ENCODE assay signal across 15 cellular contexts in genomic region chr2:108315408-108316193, GRCh38. TPM values are rescaled to one million over a fixed set of nuclear protein-coding genes. Genes with fewer than 3 reads are reported as not detected.
DNase-seq lines count a peak whose midpoint lies in the region; ATAC-seq and TF ChIP-seq lines count a peak whose summit lies in the region.
"Had no signal": no experiment of that assay in that cellular context is flagged by ENCODE, and none has a peak within 500 bp of the region (broad histone marks: within the 10 kb centered on the region; RNA-seq: fewer than 3 reads in every experiment).

No MANE protein-coding gene starts in this region.

- no peak for TF ChIP-seq POLR2A in stomach (IDR thresholded peaks at IDR 0.05)

- H3K27me3 Mint-ChIP-seq in WTC11 (ENCODE audit: low read depth): 0 out of 2 replicates have a peak, but pooled peaks cover 2% of the 10 kb centered on the region

- CTCF ChIA-PET in WTC11 (lab: Charles Lee): interaction anchor here (1.4 kb wide), 1 partner anchor 321 kb away, joined by 4 read pairs; no protein-coding TSS in a partner anchor

- WGBS in stomach, 5 donors: 42 to 61% (median 51%) methylated on average over 4 of the region's 4 CpGs

- ATAC-seq in WTC11 (no peak), left colon (peak; percentile 62), GM21381 (IDR thresholded peaks at IDR 0.05; ENCODE audit: unreplicated experiment) (no peak), HG02970 (IDR thresholded peaks at IDR 0.05; ENCODE audit: low FRiP score, unreplicated experiment) (no peak), HG03460 (IDR thresholded peaks at IDR 0.05; ENCODE audit: unreplicated experiment) (no peak)

- no peak overlapping the region for H3K4me3 ChIP-seq in stomach
- H3K4me3 ChIP-seq: thoracic aorta had no signal

- H3K4me1 ChIP-seq in stomach: peaks cover 0 to 6% (median 0%) of the 10 kb centered on the region in 4 donors

- H3K4me3 Mint-ChIP-seq in WTC11: no peak overlapping the region

- TF ChIP-seq EP300 in stomach (IDR thresholded peaks at IDR 0.05): no peak

- no peaks in the 10 kb centered on the region for H3K9me3 ChIP-seq in stomach
- H3K9me3 ChIP-seq: thoracic aorta had no signal

- peaks cover 23% of the 10 kb centered on the region for H3K9me3 Mint-ChIP-seq in WTC11

- intact Hi-C loops in left colon (cut with DNase I, micrococcal nuclease) (no loop called here), stomach (cut with DNase I; ENCODE audit: low total_unique reads) (no loop called here)

- no peaks in the 10 kb centered on the region for H3K36me3 ChIP-seq in stomach
- H3K36me3 ChIP-seq: thoracic aorta had no signal

- no peaks in the 10 kb centered on the region; the same call in 1 of the 2 replicates for H3K36me3 Mint-ChIP-seq in WTC11

- no peaks in the 10 kb centered on the region for H3K27me3 ChIP-seq in stomach

- peak overlapping the region in 4 of 5 donors; percentile 5 to 44 (median 34) for H3K27ac ChIP-seq in stomach
- H3K27ac ChIP-seq: thoracic aorta had no signal

- TF ChIP-seq CTCF in WTC11 (IDR thresholded peaks at IDR 0.05) (no peak), stomach (IDR thresholded peaks at IDR 0.05) (no peak)

- peaks cover 26% of the 10 kb centered on the region for H3K4me1 Mint-ChIP-seq in WTC11

- POLR2A ChIA-PET in WTC11 (lab: Charles Lee): interaction anchor here (1.2 kb wide), 1 partner anchor 14 kb away, joined by 3 read pairs; no protein-coding TSS in a partner anchor

- peak overlapping the region; percentile 71 for H3K27ac Mint-ChIP-seq in WTC11

- peak; percentile 19 for DNase-seq in NCI-H345 (lab: John Stamatoyannopoulos, UW)
- DNase-seq in NCI-H345 treated with DMSO at 0.1 percent for 48 hours (lab: John Stamatoyannopoulos, UW; ENCODE audit: unreplicated experiment): no peak
- no peak for DNase-seq in WTC11 (ENCODE audit: low spot score)
- DNase-seq in left colon: peak in 1 of 2 donors; percentile 27
- DNase-seq in stomach: no peak
- DNase-seq: DMS 273 treated with DMSO at 0.1 percent for 48 hours; effector memory CD4-positive, alpha-beta T cell; MM.1S; SIG-M5 had no signal

TF ChIP-seq in WTC11, 78 proteins besides CTCF, POLR2A, EP300 and RAD21:
- TF ChIP-seq ETV6 (CRISPR knock-in tag; IDR thresholded peaks at IDR 0.05) (no peak), ZNF396 (CRISPR knock-in tag; IDR thresholded peaks at IDR 0.05; ENCODE audit: borderline replicate concordance) (no peak), SOX15 (CRISPR knock-in tag; IDR thresholded peaks at IDR 0.05) (no peak), OVOL2 (CRISPR knock-in tag; IDR thresholded peaks at IDR 0.05; ENCODE audit: borderline replicate concordance) (no peak), GTF2I (CRISPR knock-in tag; conservative IDR thresholded peaks at IDR 0.05) (no peak), PRRX2 (CRISPR knock-in tag; IDR thresholded peaks at IDR 0.05) (no peak), ZBTB43 (CRISPR knock-in tag; IDR thresholded peaks at IDR 0.05) (no peak)
- TF ChIP-seq, protein P1, sequence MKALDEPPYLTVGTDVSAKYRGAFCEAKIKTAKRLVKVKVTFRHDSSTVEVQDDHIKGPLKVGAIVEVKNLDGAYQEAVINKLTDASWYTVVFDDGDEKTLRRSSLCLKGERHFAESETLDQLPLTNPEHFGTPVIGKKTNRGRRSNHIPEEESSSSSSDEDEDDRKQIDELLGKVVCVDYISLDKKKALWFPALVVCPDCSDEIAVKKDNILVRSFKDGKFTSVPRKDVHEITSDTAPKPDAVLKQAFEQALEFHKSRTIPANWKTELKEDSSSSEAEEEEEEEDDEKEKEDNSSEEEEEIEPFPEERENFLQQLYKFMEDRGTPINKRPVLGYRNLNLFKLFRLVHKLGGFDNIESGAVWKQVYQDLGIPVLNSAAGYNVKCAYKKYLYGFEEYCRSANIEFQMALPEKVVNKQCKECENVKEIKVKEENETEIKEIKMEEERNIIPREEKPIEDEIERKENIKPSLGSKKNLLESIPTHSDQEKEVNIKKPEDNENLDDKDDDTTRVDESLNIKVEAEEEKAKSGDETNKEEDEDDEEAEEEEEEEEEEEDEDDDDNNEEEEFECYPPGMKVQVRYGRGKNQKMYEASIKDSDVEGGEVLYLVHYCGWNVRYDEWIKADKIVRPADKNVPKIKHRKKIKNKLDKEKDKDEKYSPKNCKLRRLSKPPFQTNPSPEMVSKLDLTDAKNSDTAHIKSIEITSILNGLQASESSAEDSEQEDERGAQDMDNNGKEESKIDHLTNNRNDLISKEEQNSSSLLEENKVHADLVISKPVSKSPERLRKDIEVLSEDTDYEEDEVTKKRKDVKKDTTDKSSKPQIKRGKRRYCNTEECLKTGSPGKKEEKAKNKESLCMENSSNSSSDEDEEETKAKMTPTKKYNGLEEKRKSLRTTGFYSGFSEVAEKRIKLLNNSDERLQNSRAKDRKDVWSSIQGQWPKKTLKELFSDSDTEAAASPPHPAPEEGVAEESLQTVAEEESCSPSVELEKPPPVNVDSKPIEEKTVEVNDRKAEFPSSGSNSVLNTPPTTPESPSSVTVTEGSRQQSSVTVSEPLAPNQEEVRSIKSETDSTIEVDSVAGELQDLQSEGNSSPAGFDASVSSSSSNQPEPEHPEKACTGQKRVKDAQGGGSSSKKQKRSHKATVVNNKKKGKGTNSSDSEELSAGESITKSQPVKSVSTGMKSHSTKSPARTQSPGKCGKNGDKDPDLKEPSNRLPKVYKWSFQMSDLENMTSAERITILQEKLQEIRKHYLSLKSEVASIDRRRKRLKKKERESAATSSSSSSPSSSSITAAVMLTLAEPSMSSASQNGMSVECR (CRISPR knock-in tag; IDR thresholded peaks at IDR 0.05; ENCODE audit: borderline replicate concordance): no peak
- TF ChIP-seq, protein P2, sequence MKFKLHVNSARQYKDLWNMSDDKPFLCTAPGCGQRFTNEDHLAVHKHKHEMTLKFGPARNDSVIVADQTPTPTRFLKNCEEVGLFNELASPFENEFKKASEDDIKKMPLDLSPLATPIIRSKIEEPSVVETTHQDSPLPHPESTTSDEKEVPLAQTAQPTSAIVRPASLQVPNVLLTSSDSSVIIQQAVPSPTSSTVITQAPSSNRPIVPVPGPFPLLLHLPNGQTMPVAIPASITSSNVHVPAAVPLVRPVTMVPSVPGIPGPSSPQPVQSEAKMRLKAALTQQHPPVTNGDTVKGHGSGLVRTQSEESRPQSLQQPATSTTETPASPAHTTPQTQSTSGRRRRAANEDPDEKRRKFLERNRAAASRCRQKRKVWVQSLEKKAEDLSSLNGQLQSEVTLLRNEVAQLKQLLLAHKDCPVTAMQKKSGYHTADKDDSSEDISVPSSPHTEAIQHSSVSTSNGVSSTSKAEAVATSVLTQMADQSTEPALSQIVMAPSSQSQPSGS (CRISPR knock-in tag; IDR thresholded peaks at IDR 0.05; ENCODE audit: borderline replicate concordance, low read depth): no peak

RNA-seq across cellular contexts. Expression of gene SULT1C2, which starts 26.9 kb away (rescaled TPM):
- total RNA-seq in WTC11 (2021) (2.2 to 3.4 TPM (median 2.6 TPM) in 3 replicates), left colon (1 to 10 TPM in 1 of 2 donors, under 1 TPM in 1; 0.98 to 3.7 TPM), stomach (100 to 1,000 TPM in 3 of 5 donors, 10 to 100 TPM in 1, 1 to 10 TPM in 1; 1.4 to 259 (median 176) TPM)
- polyA plus RNA-seq in stomach: 10 to 100 TPM; 13.8 to 64.6 (median 15.9) TPM
- total RNA-seq: mononuclear cell, NCI-H460 had no signal
